ENCODE assay signal across 13 cellular contexts in genomic region chr15:57662091-57662744, GRCh38.
"Had no signal": no experiment of that assay in that cellular context is flagged by ENCODE, and none has a peak within 500 bp of the region (broad histone marks: within the 10 kb centered on the region; RNA-seq: fewer than 3 reads in every experiment).

No MANE protein-coding gene starts in this region.

- H3K4me3 Mint-ChIP-seq: effector memory CD8-positive, alpha-beta T cell; immature natural killer cell; nephron progenitor cell had no signal

- H3K9me3 Mint-ChIP-seq: effector memory CD8-positive, alpha-beta T cell; immature natural killer cell; nephron progenitor cell had no signal

- H3K27ac Mint-ChIP-seq: effector memory CD8-positive, alpha-beta T cell; immature natural killer cell; nephron progenitor cell had no signal

- H3K4me1 ChIP-seq: ascending aorta had no signal

- ATAC-seq: activated CD4-positive, CD25-positive, alpha-beta regulatory T cell treated with anti-CD3 and anti-CD28 coated beads, Interleukin-2, amount 50 U/mL, for 24 hours; effector memory CD8-positive, alpha-beta T cell had no signal

- H3K27me3 ChIP-seq: ascending aorta, sigmoid colon had no signal

- H3K4me1 Mint-ChIP-seq: immature natural killer cell had no signal

- H3K9me3 ChIP-seq: ascending aorta, sigmoid colon had no signal

- H3K27ac ChIP-seq: ascending aorta, epithelial cell of prostate, sigmoid colon had no signal

- DNase-seq: activated CD4-positive, alpha-beta T cell treated with anti-CD3 and anti-CD28 coated beads, Interleukin-2, amount 50 U/mL, for 1 hour; activated CD8-positive, alpha-beta memory T cell treated with anti-CD3 and anti-CD28 coated beads for 24 hours; activated naive CD4-positive, alpha-beta T cell; effector memory CD8-positive, alpha-beta T cell; immature natural killer cell; nephron progenitor cell; sigmoid colon; stimulated activated CD4-positive, alpha-beta T cell treated with anti-CD3 and anti-CD28 coated beads, Interleukin-12 subunit alpha, Interleukin-12 subunit beta, amount 100 ng/mL, for 4 hours; stimulated activated CD4-positive, alpha-beta T cell treated with anti-CD3 and anti-CD28 coated beads, Interleukin-2, amount 100 ng/mL, for 24 hours had no signal

- H3K36me3 ChIP-seq: ascending aorta, sigmoid colon had no signal

- H3K4me3 ChIP-seq: ascending aorta, lung, sigmoid colon had no signal

- H3K36me3 Mint-ChIP-seq: immature natural killer cell had no signal
